In the genomic region with DNA sequence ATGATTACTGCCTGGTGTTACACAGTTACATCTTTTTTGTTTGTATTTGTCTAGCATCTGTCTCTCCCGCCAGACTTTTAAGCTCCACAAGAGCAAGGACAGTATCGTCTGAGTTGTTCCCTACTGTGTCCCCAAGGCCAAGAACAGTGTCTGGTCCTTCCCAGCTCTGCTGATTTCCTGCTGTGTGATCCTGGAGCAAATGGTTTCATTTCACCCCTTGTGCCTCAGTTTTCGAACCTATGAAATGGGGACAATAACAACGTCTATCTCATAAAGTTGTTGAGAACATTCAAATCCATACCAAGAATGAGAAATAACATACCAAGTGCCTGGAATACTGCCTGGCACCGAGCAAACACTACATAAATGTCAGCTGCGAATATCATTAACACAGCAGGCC, we compare ENCODE assay signal across 14 cellular contexts. TPM values are rescaled to one million over a fixed set of nuclear protein-coding genes. Genes with fewer than 3 reads are reported as not detected.
A peak's percentile ranks its signal among the peaks of the same experiment; 100 is the strongest.
DNase-seq lines count a peak whose midpoint lies in the region; ATAC-seq and TF ChIP-seq lines count a peak whose summit lies in the region.
"Had no signal": no experiment of that assay in that cellular context is flagged by ENCODE, and none has a peak within 500 bp of the region (broad histone marks: within the 10 kb centered on the region; RNA-seq: fewer than 3 reads in every experiment).

No MANE protein-coding gene starts in this region.

- peaks cover 28% of the 10 kb centered on the region for H3K4me1 ChIP-seq in effector memory CD4-positive, alpha-beta T cell (ENCODE audit: control insufficient read depth, insufficient read depth, low read length, poor library complexity, severe bottlenecking)

- intact Hi-C loops in activated naive CD4-positive, alpha-beta T cell treated with anti-CD3 and anti-CD28 coated beads for 36 hours (cut with micrococcal nuclease) = loop anchor here (2.0 kb wide), 1 partner anchor 17 kb away; no protein-coding TSS in a partner anchor

- peak overlapping the region; percentile 96 for H3K27ac Mint-ChIP-seq in activated naive CD4-positive, alpha-beta T cell treated with anti-CD3 and anti-CD28 coated beads for 36 hours
- H3K27ac Mint-ChIP-seq in WTC11 = peak overlapping the region; percentile 23; the same call in 1 of the 2 replicates
- H3K27ac Mint-ChIP-seq in stimulated activated naive CD8-positive, alpha-beta T cell treated with anti-CD3 and anti-CD28 coated beads, Interleukin-15, amount 100 ng/mL, for 72 hours = peak overlapping the region; percentile 9 to 29
- H3K27ac Mint-ChIP-seq: type B pancreatic cell had no signal

- no peak for TF ChIP-seq CTCF in WTC11 (IDR thresholded peaks at IDR 0.05)

- H3K4me3 Mint-ChIP-seq in activated naive CD4-positive, alpha-beta T cell treated with anti-CD3 and anti-CD28 coated beads for 36 hours = peak overlapping the region; percentile 4
- H3K4me3 Mint-ChIP-seq in WTC11 = no peak overlapping the region
- peak overlapping the region; percentile 1 to 47 for H3K4me3 Mint-ChIP-seq in stimulated activated naive CD8-positive, alpha-beta T cell treated with anti-CD3 and anti-CD28 coated beads, Interleukin-15, amount 100 ng/mL, for 72 hours
- H3K4me3 Mint-ChIP-seq: type B pancreatic cell had no signal

- CTCF ChIA-PET in activated naive CD4-positive, alpha-beta T cell treated with anti-CD3 and anti-CD28 coated beads for 36 hours (lab: Charles Lee) = interaction anchor here (0.7 to 2.9 kb wide), 4 partner anchors 9 to 131 kb away, joined by 3 to 14 read pairs (median 4); partner anchors contain the start of genes IRGQ and ZNF576
- CTCF ChIA-PET in WTC11 (lab: Charles Lee) = interaction anchor here (1.2 to 3.4 kb wide), 2 partner anchors 9 to 31 kb away, joined by 4 to 20 read pairs; no protein-coding TSS in a partner anchor

- no peaks in the 10 kb centered on the region for H3K9me3 ChIP-seq in effector memory CD4-positive, alpha-beta T cell (ENCODE audit: control insufficient read depth, low read length)
- H3K9me3 ChIP-seq: esophagus squamous epithelium had no signal

- H3K27me3 ChIP-seq in effector memory CD4-positive, alpha-beta T cell (replicated peaks; ENCODE audit: control insufficient read depth, insufficient read depth, low read length, poor library complexity, severe bottlenecking) = no peaks in the 10 kb centered on the region
- H3K27me3 ChIP-seq: esophagus squamous epithelium had no signal

- peak overlapping the region; percentile 71 for H3K27ac ChIP-seq in effector memory CD4-positive, alpha-beta T cell (ENCODE audit: insufficient read depth, low read length, poor library complexity, severe bottlenecking)

- ATAC-seq in WTC11 (no peak), GM21786 (IDR thresholded peaks at IDR 0.05; ENCODE audit: unreplicated experiment) (no peak), HG03139 (IDR thresholded peaks at IDR 0.05; ENCODE audit: unreplicated experiment) (no peak)
- no peak for ATAC-seq in stimulated activated naive CD8-positive, alpha-beta T cell treated with anti-CD3 and anti-CD28 coated beads, Interleukin-15, amount 100 ng/mL, for 72 hours
- ATAC-seq: left lobe of liver had no signal

- no peak for DNase-seq in activated naive CD4-positive, alpha-beta T cell treated with anti-CD3 and anti-CD28 coated beads for 36 hours
- DNase-seq in activated naive CD4-positive, alpha-beta T cell (lab: John Stamatoyannopoulos, UW) = no peak
- DNase-seq in WTC11 (ENCODE audit: low spot score) = no peak
- no peak for DNase-seq in effector memory CD4-positive, alpha-beta T cell
- DNase-seq in stimulated activated naive CD8-positive, alpha-beta T cell treated with anti-CD3 and anti-CD28 coated beads, Interleukin-15, amount 100 ng/mL, for 72 hours = no peak
- no peak for DNase-seq in NCI-H774 (lab: John Stamatoyannopoulos, UW)
- DNase-seq: DMS79, esophagus squamous epithelium, hippocampal formation, NCI-H187 had no signal

- no peaks in the 10 kb centered on the region for H3K9me3 Mint-ChIP-seq in activated naive CD4-positive, alpha-beta T cell treated with anti-CD3 and anti-CD28 coated beads for 36 hours
- H3K9me3 Mint-ChIP-seq in WTC11 = no peaks in the 10 kb centered on the region
- no peaks in the 10 kb centered on the region for H3K9me3 Mint-ChIP-seq in stimulated activated naive CD8-positive, alpha-beta T cell treated with anti-CD3 and anti-CD28 coated beads, Interleukin-15, amount 100 ng/mL, for 72 hours
- H3K9me3 Mint-ChIP-seq: type B pancreatic cell had no signal

- H3K4me3 ChIP-seq in effector memory CD4-positive, alpha-beta T cell (ENCODE audit: insufficient read depth, low read depth, low read length, poor library complexity, severe bottlenecking) = no peak overlapping the region
- H3K4me3 ChIP-seq: esophagus squamous epithelium had no signal

- POLR2A ChIA-PET in WTC11 (lab: Charles Lee) = no interaction called here

- H3K36me3 Mint-ChIP-seq in activated naive CD4-positive, alpha-beta T cell treated with anti-CD3 and anti-CD28 coated beads for 36 hours (ENCODE audit: low read depth) = peaks cover 15% of the 10 kb centered on the region
- peaks cover 6% of the 10 kb centered on the region; the same call in 1 of the 2 replicates for H3K36me3 Mint-ChIP-seq in WTC11

- no peaks in the 10 kb centered on the region for H3K36me3 ChIP-seq in effector memory CD4-positive, alpha-beta T cell (ENCODE audit: control insufficient read depth, insufficient read depth, low read length)

- H3K27me3 Mint-ChIP-seq in activated naive CD4-positive, alpha-beta T cell treated with anti-CD3 and anti-CD28 coated beads for 36 hours (ENCODE audit: low read depth) = no peaks in the 10 kb centered on the region
- no peaks in the 10 kb centered on the region for H3K27me3 Mint-ChIP-seq in WTC11 (ENCODE audit: low read depth)
- no peaks in the 10 kb centered on the region for H3K27me3 Mint-ChIP-seq in stimulated activated naive CD8-positive, alpha-beta T cell treated with anti-CD3 and anti-CD28 coated beads, Interleukin-15, amount 100 ng/mL, for 72 hours
- H3K27me3 Mint-ChIP-seq: type B pancreatic cell had no signal

- H3K4me1 Mint-ChIP-seq in activated naive CD4-positive, alpha-beta T cell treated with anti-CD3 and anti-CD28 coated beads for 36 hours (ENCODE audit: low read depth) = peaks cover 45% of the 10 kb centered on the region
- H3K4me1 Mint-ChIP-seq in WTC11 = no peaks in the 10 kb centered on the region
- H3K4me1 Mint-ChIP-seq in stimulated activated naive CD8-positive, alpha-beta T cell treated with anti-CD3 and anti-CD28 coated beads, Interleukin-15, amount 100 ng/mL, for 72 hours = peaks cover 64% of the 10 kb centered on the region

TF ChIP-seq in WTC11, 78 proteins besides CTCF, POLR2A, EP300 and RAD21 (continues in another document):
- TF ChIP-seq, protein P1, sequence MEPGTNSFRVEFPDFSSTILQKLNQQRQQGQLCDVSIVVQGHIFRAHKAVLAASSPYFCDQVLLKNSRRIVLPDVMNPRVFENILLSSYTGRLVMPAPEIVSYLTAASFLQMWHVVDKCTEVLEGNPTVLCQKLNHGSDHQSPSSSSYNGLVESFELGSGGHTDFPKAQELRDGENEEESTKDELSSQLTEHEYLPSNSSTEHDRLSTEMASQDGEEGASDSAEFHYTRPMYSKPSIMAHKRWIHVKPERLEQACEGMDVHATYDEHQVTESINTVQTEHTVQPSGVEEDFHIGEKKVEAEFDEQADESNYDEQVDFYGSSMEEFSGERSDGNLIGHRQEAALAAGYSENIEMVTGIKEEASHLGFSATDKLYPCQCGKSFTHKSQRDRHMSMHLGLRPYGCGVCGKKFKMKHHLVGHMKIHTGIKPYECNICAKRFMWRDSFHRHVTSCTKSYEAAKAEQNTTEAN (CRISPR knock-in tag; IDR thresholded peaks at IDR 0.05) = no peak
- TF ChIP-seq ESRRA (CRISPR knock-in tag; IDR thresholded peaks at IDR 0.05; ENCODE audit: borderline replicate concordance) (no peak), ARID4B (CRISPR knock-in tag; IDR thresholded peaks at IDR 0.05; ENCODE audit: borderline replicate concordance) (no peak), NR2C2 (CRISPR knock-in tag; IDR thresholded peaks at IDR 0.05) (no peak)

RNA-seq across cellular contexts. Expression of gene XRCC1, which starts 11.5 kb away (rescaled TPM):
- 10 to 100 TPM; 33.7 to 34.5 TPM for total RNA-seq in activated naive CD4-positive, alpha-beta T cell treated with anti-CD3 and anti-CD28 coated beads for 36 hours
- total RNA-seq in WTC11 (2021) = 46.5 to 50.8 TPM (median 48.3 TPM) in 3 replicates

RNA-seq across cellular contexts. Expression of gene PINLYP, which starts 11.8 kb away (rescaled TPM):
- total RNA-seq in activated naive CD4-positive, alpha-beta T cell treated with anti-CD3 and anti-CD28 coated beads for 36 hours = 1 to 10 TPM; 3.2 to 3.8 TPM
- total RNA-seq in WTC11 (2021) = 6.4 to 11.3 TPM (median 10.6 TPM) in 3 replicates

RNA-seq across cellular contexts. Expression of gene ZNF575, which starts 30.8 kb away (rescaled TPM):
- 1 to 10 TPM; 3.1 to 5.2 TPM for total RNA-seq in activated naive CD4-positive, alpha-beta T cell treated with anti-CD3 and anti-CD28 coated beads for 36 hours
- total RNA-seq in WTC11 (2021) = 0.13 to 0.25 TPM in 2 of 3 replicates, not detected in the other
- total RNA-seq: esophagus squamous epithelium had no signal

RNA-seq across cellular contexts. Expression of gene IRGQ, which starts 32.1 kb away (rescaled TPM):
- 10 to 100 TPM; 17.2 to 18.7 TPM for total RNA-seq in activated naive CD4-positive, alpha-beta T cell treated with anti-CD3 and anti-CD28 coated beads for 36 hours
- 33.6 to 38.1 TPM (median 35.5 TPM) in 3 replicates for total RNA-seq in WTC11 (2021)

RNA-seq across cellular contexts. Expression of gene ZNF576, which starts 32.6 kb away (rescaled TPM):
- total RNA-seq in activated naive CD4-positive, alpha-beta T cell treated with anti-CD3 and anti-CD28 coated beads for 36 hours = 10 to 100 TPM; 11.6 to 11.7 TPM
- total RNA-seq in WTC11 (2021) = 15.9 to 18.5 TPM (median 16.5 TPM) in 3 replicates

Comparison
In these comparisons a context has a peak if more than half of its experiments do, and no peak if none do; other contexts are left out.
1. H3K27ac Mint-ChIP-seq: peak in every context shown above with its lines; median percentile 96 in activated naive CD4-positive, alpha-beta T cell treated with anti-CD3 and anti-CD28 coated beads for 36 hours; 23 in WTC11; 19 in stimulated activated naive CD8-positive, alpha-beta T cell treated with anti-CD3 and anti-CD28 coated beads, Interleukin-15, amount 100 ng/mL, for 72 hours.